Comparison of ENCODE assay signal across 17 cellular contexts in genomic region chr5:148799737-148800527, GRCh38. TPM values are rescaled to one million over a fixed set of nuclear protein-coding genes. Genes with fewer than 3 reads are reported as not detected.
A peak's percentile ranks its signal among the peaks of the same experiment; 100 is the strongest.
DNase-seq lines count a peak whose midpoint lies in the region; ATAC-seq and TF ChIP-seq lines count a peak whose summit lies in the region.
"Had no signal": no experiment of that assay in that cellular context is flagged by ENCODE, and none has a peak within 500 bp of the region (broad histone marks: within the 10 kb centered on the region; RNA-seq: fewer than 3 reads in every experiment).

No MANE protein-coding gene starts in this region.

- H3K4me3 Mint-ChIP-seq in activated T-cell treated with anti-CD3 and anti-CD28 coated beads, Interleukin-2, amount 50 U/mL, for 4 hours = no peak overlapping the region
- no peak overlapping the region for H3K4me3 Mint-ChIP-seq in activated naive CD8-positive, alpha-beta T cell treated with anti-CD3 and anti-CD28 coated beads, Interleukin-2, amount 50 U/mL, for 24 hours
- peak overlapping the region; percentile 15 for H3K4me3 Mint-ChIP-seq in stimulated activated naive CD8-positive, alpha-beta T cell treated with anti-CD3 and anti-CD28 coated beads, Interleukin-15, Interleukin-2, amounts not matched to agents 100 ng/mL and 50 ng/mL, for 24 hours
- H3K4me3 Mint-ChIP-seq in natural killer cell = no peak overlapping the region
- H3K4me3 Mint-ChIP-seq: nephron had no signal

- H3K27me3 Mint-ChIP-seq in activated T-cell treated with anti-CD3 and anti-CD28 coated beads, Interleukin-2, amount 50 U/mL, for 4 hours (ENCODE audit: low read depth) = peaks cover 11% of the 10 kb centered on the region
- H3K27me3 Mint-ChIP-seq in activated naive CD8-positive, alpha-beta T cell treated with anti-CD3 and anti-CD28 coated beads, Interleukin-2, amount 50 U/mL, for 24 hours = peaks cover 6% of the 10 kb centered on the region
- H3K27me3 Mint-ChIP-seq in stimulated activated naive CD8-positive, alpha-beta T cell treated with anti-CD3 and anti-CD28 coated beads, Interleukin-15, Interleukin-2, amounts not matched to agents 100 ng/mL and 50 ng/mL, for 24 hours = peaks cover 13% of the 10 kb centered on the region
- H3K27me3 Mint-ChIP-seq in natural killer cell (ENCODE audit: low read depth in 2 of 2) = peaks cover 3 to 14% of the 10 kb centered on the region in 2 donors

- H3K36me3 Mint-ChIP-seq in activated T-cell treated with anti-CD3 and anti-CD28 coated beads, Interleukin-2, amount 50 U/mL, for 4 hours (ENCODE audit: insufficient read depth) = no peaks in the 10 kb centered on the region
- no peaks in the 10 kb centered on the region for H3K36me3 Mint-ChIP-seq in activated naive CD8-positive, alpha-beta T cell treated with anti-CD3 and anti-CD28 coated beads, Interleukin-2, amount 50 U/mL, for 24 hours (ENCODE audit: low read depth)
- no peaks in the 10 kb centered on the region for H3K36me3 Mint-ChIP-seq in stimulated activated naive CD8-positive, alpha-beta T cell treated with anti-CD3 and anti-CD28 coated beads, Interleukin-15, Interleukin-2, amounts not matched to agents 100 ng/mL and 50 ng/mL, for 24 hours (ENCODE audit: low read depth)
- H3K36me3 Mint-ChIP-seq in natural killer cell = no peaks in the 10 kb centered on the region

- H3K9me3 Mint-ChIP-seq in activated T-cell treated with anti-CD3 and anti-CD28 coated beads, Interleukin-2, amount 50 U/mL, for 4 hours = peaks cover 6% of the 10 kb centered on the region
- no peaks in the 10 kb centered on the region for H3K9me3 Mint-ChIP-seq in activated naive CD8-positive, alpha-beta T cell treated with anti-CD3 and anti-CD28 coated beads, Interleukin-2, amount 50 U/mL, for 24 hours
- no peaks in the 10 kb centered on the region for H3K9me3 Mint-ChIP-seq in stimulated activated naive CD8-positive, alpha-beta T cell treated with anti-CD3 and anti-CD28 coated beads, Interleukin-15, Interleukin-2, amounts not matched to agents 100 ng/mL and 50 ng/mL, for 24 hours
- no peaks in the 10 kb centered on the region for H3K9me3 Mint-ChIP-seq in natural killer cell
- H3K9me3 Mint-ChIP-seq: nephron had no signal

- intact Hi-C loops in posterior cingulate gyrus (cut with DNase I) (no loop called here), natural killer cell (cut with micrococcal nuclease) (no loop called here)

- H3K4me1 Mint-ChIP-seq in activated T-cell treated with anti-CD3 and anti-CD28 coated beads, Interleukin-2, amount 50 U/mL, for 4 hours (ENCODE audit: low read depth) = peaks cover 22% of the 10 kb centered on the region
- H3K4me1 Mint-ChIP-seq in activated naive CD8-positive, alpha-beta T cell treated with anti-CD3 and anti-CD28 coated beads, Interleukin-2, amount 50 U/mL, for 24 hours = peaks cover 64% of the 10 kb centered on the region
- H3K4me1 Mint-ChIP-seq in stimulated activated naive CD8-positive, alpha-beta T cell treated with anti-CD3 and anti-CD28 coated beads, Interleukin-15, Interleukin-2, amounts not matched to agents 100 ng/mL and 50 ng/mL, for 24 hours (ENCODE audit: low read depth) = peaks cover 60% of the 10 kb centered on the region
- H3K4me1 Mint-ChIP-seq in natural killer cell = no peaks in the 10 kb centered on the region

- peak overlapping the region; percentile 84 for H3K27ac Mint-ChIP-seq in activated naive CD8-positive, alpha-beta T cell treated with anti-CD3 and anti-CD28 coated beads, Interleukin-2, amount 50 U/mL, for 24 hours
- H3K27ac Mint-ChIP-seq in stimulated activated naive CD8-positive, alpha-beta T cell treated with anti-CD3 and anti-CD28 coated beads, Interleukin-15, Interleukin-2, amounts not matched to agents 100 ng/mL and 50 ng/mL, for 24 hours = peak overlapping the region; percentile 87
- H3K27ac Mint-ChIP-seq in natural killer cell = no peak overlapping the region
- H3K27ac Mint-ChIP-seq: nephron had no signal

- no peak for TF ChIP-seq CTCF in natural killer cell (IDR thresholded peaks at IDR 0.05)

- ATAC-seq in activated T-cell treated with anti-CD3 and anti-CD28 coated beads, Interleukin-2, amount 50 U/mL, for 4 hours = peak; percentile 75 to 77
- ATAC-seq in activated naive CD8-positive, alpha-beta T cell treated with anti-CD3 and anti-CD28 coated beads, Interleukin-2, amount 50 U/mL, for 24 hours = peak; percentile 67
- ATAC-seq in natural killer cell = no peak
- ATAC-seq: esophagus mucosa had no signal

- no peak for DNase-seq in activated T-cell treated with anti-CD3 and anti-CD28 coated beads, Interleukin-2, amount 50 U/mL, for 4 hours
- DNase-seq in activated T-cell treated with anti-CD3 and anti-CD28 coated beads, Interleukin-2, amount 50 U/mL, for 1 hour = no peak
- DNase-seq in LHCN-M2 (ENCODE audit: low read depth) (peak; percentile 32), NCI-H1417 (lab: John Stamatoyannopoulos, UW) (no peak), posterior cingulate gyrus (no peak), natural killer cell (no peak)
- no peak for DNase-seq in activated naive CD8-positive, alpha-beta T cell treated with anti-CD3 and anti-CD28 coated beads, Interleukin-2, amount 50 U/mL, for 24 hours
- DNase-seq: activated CD8-positive, alpha-beta memory T cell treated with anti-CD3 and anti-CD28 coated beads for 24 hours; Caco-2; GOT3; mammary epithelial cell; NCI-H187 treated with DMSO at 0.1 percent for 48 hours; substantia nigra had no signal

RNA-seq across cellular contexts. Expression of gene ADRB2, which starts 26.5 kb away (rescaled TPM):
- total RNA-seq in activated T-cell treated with anti-CD3 and anti-CD28 coated beads, Interleukin-2, amount 50 U/mL, for 4 hours = under 1 TPM; 0.18 to 0.54 (median 0.26) TPM
- 4.1 and 4.8 TPM in 2 replicates for total RNA-seq in LHCN-M2 (2014; rRNA removed)
- polyA plus RNA-seq in LHCN-M2 (2012) = 3.4 TPM
- total RNA-seq in natural killer cell = 10 to 100 TPM; 47.1 to 78.9 (median 60.7) TPM
- total RNA-seq: Caco-2, G401 had no signal

Comparison
In these comparisons a context has a peak if more than half of its experiments do, and no peak if none do; other contexts are left out.
1. ATAC-seq: peak in activated T-cell treated with anti-CD3 and anti-CD28 coated beads, Interleukin-2, amount 50 U/mL, for 4 hours (2 of 2) and activated naive CD8-positive, alpha-beta T cell treated with anti-CD3 and anti-CD28 coated beads, Interleukin-2, amount 50 U/mL, for 24 hours (single experiment); none in natural killer cell (0 of 3).
2. H3K27ac Mint-ChIP-seq: peak in activated naive CD8-positive, alpha-beta T cell treated with anti-CD3 and anti-CD28 coated beads, Interleukin-2, amount 50 U/mL, for 24 hours (single experiment) and stimulated activated naive CD8-positive, alpha-beta T cell treated with anti-CD3 and anti-CD28 coated beads, Interleukin-15, Interleukin-2, amounts not matched to agents 100 ng/mL and 50 ng/mL, for 24 hours (single experiment); none in natural killer cell (0 of 2).